In genomic region chr18:13165636-13166423, GRCh38 we compare ENCODE assay signal across 22 cellular contexts. TPM values are rescaled to one million over a fixed set of nuclear protein-coding genes. Genes with fewer than 3 reads are reported as not detected.
DNase-seq lines count a peak whose midpoint lies in the region; ATAC-seq, FAIRE-seq and TF ChIP-seq lines count a peak whose summit lies in the region.
"Had no signal": no experiment of that assay in that cellular context is flagged by ENCODE, and none has a peak within 500 bp of the region (broad histone marks: within the 10 kb centered on the region; RNA-seq: fewer than 3 reads in every experiment).

No MANE protein-coding gene starts in this region.

- H3K18ac ChIP-seq in H9 (ENCODE audit: insufficient read length, low read depth, low read length) (no peak overlapping the region), H1 (ENCODE audit: extremely low read depth, low read length) (peak overlapping the region; percentile 60)

- H3K9me3 Mint-ChIP-seq in H9: peaks cover 0 to 4% of the 10 kb centered on the region in 2 experiments; a peak in 3 of 5 replicates

- H2BK15ac ChIP-seq in H9 (ENCODE audit: low read depth, low read length) (no peak overlapping the region), H1 (ENCODE audit: low read length) (no peak overlapping the region; the same call in 1 of the 2 replicates)

- H2BK20ac ChIP-seq in H9 (ENCODE audit: low read depth, low read length, poor library complexity, severe bottlenecking) (no peak overlapping the region), H1 (ENCODE audit: low read length) (no peak overlapping the region)

- no peak for TF ChIP-seq POLR2A in H1 (IDR thresholded peaks at IDR 0.05; ENCODE audit: control extremely low read depth in 1 of 2, low read depth in 2 of 2, low read length in 2 of 2)

- H3K4me2 ChIP-seq in H9 (ENCODE audit: insufficient read depth, insufficient read length, low read length): no peak overlapping the region
- H3K4me2 ChIP-seq in H1 (ENCODE audit: insufficient read depth in 1 of 2, low read depth in 2 of 2, low read length in 2 of 2): peak overlapping the region in 1 of 2 experiments; percentile 9; a peak in 1 of 4 replicates
- H3K4me2 ChIP-seq: PC-9, SK-N-SH had no signal

- CTCF ChIA-PET in H1 (lab: Charles Lee; ENCODE audit: partially characterized antibody): interaction anchor here (0.7 to 1.7 kb wide), 5 partner anchors 8 to 347 kb away, joined by 3 to 4 read pairs (median 3); no protein-coding TSS in a partner anchor

- intact Hi-C loops in right cardiac atrium (cut with DNase I): loop anchor here in 1 of 4 donors (10.0 kb wide), 1 partner anchor 161 kb away; no protein-coding TSS in a partner anchor

- TF ChIP-seq EP300 in H1 (IDR thresholded peaks at IDR 0.05; ENCODE audit: borderline replicate concordance in 1 of 2, low read depth in 2 of 2, low read length in 2 of 2): no peak

- H3K27me3 ChIP-seq in H9 (ENCODE audit: insufficient read depth, low read length): no peaks in the 10 kb centered on the region
- no peaks in the 10 kb centered on the region for H3K27me3 ChIP-seq in H1 (replicated peaks in 1 of 4; ENCODE audit: control insufficient read depth in 3 of 4, extremely low read depth in 1 of 4, insufficient read depth in 3 of 4, low read length in 3 of 4)
- no peaks in the 10 kb centered on the region for H3K27me3 ChIP-seq in right cardiac atrium (ENCODE audit: control insufficient read depth, insufficient read depth)
- H3K27me3 ChIP-seq: pancreas had no signal

- H3K14ac ChIP-seq in H9 (ENCODE audit: insufficient read depth, low read length) (no peak overlapping the region), H1 (ENCODE audit: insufficient read length) (no peak overlapping the region)

- TF ChIP-seq CTCF in H9 (conservative IDR thresholded peaks at IDR 0.05) (no peak), H1 (IDR thresholded peaks at IDR 0.05; ENCODE audit: control extremely low read depth in 1 of 3, insufficient read depth in 1 of 3, low read depth in 1 of 3, low read length in 3 of 3) (no peak)

- H4K5ac ChIP-seq in H9 (ENCODE audit: insufficient read length, low read depth, low read length) (no peak overlapping the region), H1 (ENCODE audit: insufficient read length, low read depth, low read length) (no peak overlapping the region)

- H2BK120ac ChIP-seq in H9 (ENCODE audit: low read depth, low read length, poor library complexity, severe bottlenecking) (no peak overlapping the region), H1 (replicated peaks; ENCODE audit: low read depth, low read length) (no peak overlapping the region)

- no peak overlapping the region for H3T11ph ChIP-seq in H9 (ENCODE audit: low read length)

- no peak overlapping the region for H4K91ac ChIP-seq in H9 (ENCODE audit: insufficient read length, low read depth, low read length)
- H4K91ac ChIP-seq in H1 (replicated peaks; ENCODE audit: insufficient read length, low read length): no peak overlapping the region

- no peak for FAIRE-seq in H1 (lab: Jason Lieb, UNC)
- FAIRE-seq: astrocyte, colon, D721Med, endothelial cell of umbilical vein, pancreas had no signal

- H3K79me2 ChIP-seq in H9 (ENCODE audit: insufficient read depth, low read length) (no peaks in the 10 kb centered on the region), H1 (ENCODE audit: control insufficient read depth in 1 of 2, insufficient read depth in 2 of 2, low read length in 2 of 2) (no peaks in the 10 kb centered on the region)

- H3K9me3 ChIP-seq in H9 (ENCODE audit: control insufficient read depth, low read depth, low read length) (no peaks in the 10 kb centered on the region), H1 (ENCODE audit: insufficient read depth in 2 of 2, low read depth in 1 of 2, low read length in 1 of 2) (no peaks in the 10 kb centered on the region), right cardiac atrium (ENCODE audit: control insufficient read depth, low read length) (no peaks in the 10 kb centered on the region)
- H3K9me3 ChIP-seq: pancreas, SK-N-SH, thoracic aorta had no signal

- H4K8ac ChIP-seq in H9 (replicated peaks; ENCODE audit: insufficient read length, low read depth, low read length) (no peak overlapping the region), H1 (ENCODE audit: extremely low read depth, insufficient read depth, low read length) (peak overlapping the region; percentile 80; the same call in 1 of the 2 replicates)

- H3K23me2 ChIP-seq in H9 (ENCODE audit: insufficient read length, low read depth, low read length, poor library complexity, severe bottlenecking) (no peaks in the 10 kb centered on the region), H1 (ENCODE audit: low read depth, low read length) (no peaks in the 10 kb centered on the region)

- H3K27ac Mint-ChIP-seq in H9: peak overlapping the region in 2 of 3 experiments; percentile 64 to 90; a peak in 4 of 7 replicates
- H3K27ac Mint-ChIP-seq: activated naive CD4-positive, alpha-beta T cell treated with anti-CD3 and anti-CD28 coated beads for 36 hours had no signal

- no peak overlapping the region for H2AFZ ChIP-seq in H9 (ENCODE audit: low read length)
- H2AFZ ChIP-seq in H1 (ENCODE audit: low read length): peak overlapping the region; percentile 89
- H2AFZ ChIP-seq: PC-9 had no signal

- no peak overlapping the region for H3K4me3 Mint-ChIP-seq in H9
- H3K4me3 Mint-ChIP-seq: activated naive CD4-positive, alpha-beta T cell treated with anti-CD3 and anti-CD28 coated beads for 36 hours had no signal

- H3K27me3 Mint-ChIP-seq in H9 (ENCODE audit: low read depth): no peaks in the 10 kb centered on the region; the same call in 1 of the 2 replicates

- H3K4me3 ChIP-seq in H1 (ENCODE audit: extremely low read depth in 1 of 4, insufficient read depth in 2 of 4, low read depth in 3 of 4, low read length in 4 of 4) (no peak overlapping the region; a peak in 1 of 8 replicates), right cardiac atrium (ENCODE audit: low read length) (no peak overlapping the region)
- H3K4me3 ChIP-seq: pancreas, PC-9, thoracic aorta had no signal

- no peak overlapping the region for H2BK12ac ChIP-seq in H9 (ENCODE audit: insufficient read length, low read depth, low read length)
- H2BK12ac ChIP-seq in H1 (ENCODE audit: low read depth, low read length): no peak overlapping the region

- POLR2A ChIA-PET in H1 (lab: Charles Lee; ENCODE audit: partially characterized antibody): interaction anchor here (0.7 kb wide), 1 partner anchor 29 kb away, joined by 3 read pairs; no protein-coding TSS in a partner anchor

- H3K4me1 ChIP-seq in H9 (ENCODE audit: insufficient read depth, low read length) (no peaks in the 10 kb centered on the region), H1 (replicated peaks in 1 of 4; ENCODE audit: control insufficient read depth in 3 of 4, insufficient read depth in 4 of 4, low read length in 3 of 4) (peaks cover 0 to 4% (median 3%) of the 10 kb centered on the region in 4 experiments; a peak in 4 of 7 replicates), right cardiac atrium (ENCODE audit: control insufficient read depth, insufficient read depth, low read length) (no peaks in the 10 kb centered on the region)
- H3K4me1 ChIP-seq: foreskin keratinocyte, pancreas had no signal

- peak; percentile 48 for DNase-seq in COR-L47 (lab: John Stamatoyannopoulos, UW)
- peak; percentile 69 for DNase-seq in H9
- peak; percentile 13 for DNase-seq in NCI-H2196 treated with DMSO at 0.1 percent for 48 hours (lab: John Stamatoyannopoulos, UW; ENCODE audit: unreplicated experiment)
- DNase-seq in H1 (ENCODE audit: low read depth in 1 of 2, low spot score in 2 of 2): no peak
- DNase-seq in right cardiac atrium: no peak
- DNase-seq: activated CD4-positive, alpha-beta T cell treated with anti-CD3 and anti-CD28 coated beads, Interleukin-2, amount 50 U/mL, for 1 hour; activated naive CD4-positive, alpha-beta T cell treated with anti-CD3 and anti-CD28 coated beads for 36 hours; foreskin keratinocyte; NCI-H2081 treated with DMSO at 0.1 percent for 48 hours; pancreas; PC-9; SK-N-SH; stimulated activated CD4-positive, alpha-beta T cell treated with anti-CD3 and anti-CD28 coated beads, Interleukin-4, amount 100 ng/mL, for 1 hour had no signal

- H3K36me3 Mint-ChIP-seq in H9 (ENCODE audit: insufficient read depth in 1 of 3, low read depth in 3 of 3): peaks cover 0 to 8% (median 0%) of the 10 kb centered on the region in 3 experiments; a peak in 2 of 7 replicates

- peaks cover 14 to 17% of the 10 kb centered on the region in 2 experiments for H3K4me1 Mint-ChIP-seq in H9

- no peak overlapping the region for H3K23ac ChIP-seq in H9 (ENCODE audit: insufficient read length, low read depth, low read length)
- no peak overlapping the region for H3K23ac ChIP-seq in H1 (ENCODE audit: insufficient read length)

- H3K56ac ChIP-seq in H9 (ENCODE audit: insufficient read length, low read depth, low read length): no peak overlapping the region
- H3K56ac ChIP-seq in H1 (replicated peaks; ENCODE audit: insufficient read length, low read depth, low read length): no peak overlapping the region

- H2BK5ac ChIP-seq in H9 (ENCODE audit: insufficient read length, low read length) (no peak overlapping the region), H1 (ENCODE audit: low read depth, low read length) (no peak overlapping the region)

- no CpG with 5 or more reads among the region's 16 CpGs for WGBS in H9 (ENCODE audit: extremely low coverage, insufficient read length, low lambda C conversion rate)
- WGBS in H1 (ENCODE audit: extremely low coverage in 1 of 2, insufficient coverage in 1 of 2, insufficient read length in 1 of 2, insufficient replicate concordance in 2 of 2, low coverage in 1 of 2, low lambda C conversion rate in 2 of 2, missing lambda C conversion rate in 1 of 2), 2 experiments: 86% methylated on average over 16 of the region's 16 CpGs; no CpG with 5 or more reads in 1 of the 2 experiments
- 89% methylated on average over 16 of the region's 16 CpGs for WGBS in right cardiac atrium

- TF ChIP-seq RAD21 in H1 (IDR thresholded peaks at IDR 0.05 in 1 of 2, conservative IDR thresholded peaks at IDR 0.05 in 1 of 2; ENCODE audit: low read depth in 2 of 2, low read length in 2 of 2): no peak

- no peak overlapping the region for H3K27ac ChIP-seq in H9 (ENCODE audit: insufficient read length, low read depth, low read length)
- H3K27ac ChIP-seq in H1 (ENCODE audit: low read depth, low read length): no peak overlapping the region
- H3K27ac ChIP-seq in right cardiac atrium (ENCODE audit: low read length): no peak overlapping the region
- H3K27ac ChIP-seq: foreskin keratinocyte, HL-60, pancreas, PC-9, thoracic aorta had no signal

- ATAC-seq in right cardiac atrium (no peak), HG03280 (IDR thresholded peaks at IDR 0.05; ENCODE audit: unreplicated experiment) (no peak), HG02852 (IDR thresholded peaks at IDR 0.05; ENCODE audit: unreplicated experiment) (no peak), HG02623 (IDR thresholded peaks at IDR 0.05; ENCODE audit: unreplicated experiment) (no peak)
- ATAC-seq: foreskin keratinocyte, pancreas had no signal

- H3K9ac ChIP-seq in H9 (ENCODE audit: extremely low read depth, insufficient read length, low read length) (no peak overlapping the region), H1 (replicated peaks in 1 of 4; ENCODE audit: extremely low read depth in 1 of 4, low read depth in 3 of 4, low read length in 3 of 4) (no peak overlapping the region)
- H3K9ac ChIP-seq: SK-N-SH had no signal

- H4K20me1 ChIP-seq in H9 (ENCODE audit: control insufficient read depth, insufficient read depth, insufficient read length): no peaks in the 10 kb centered on the region
- H4K20me1 ChIP-seq in H1 (replicated peaks in 1 of 2; ENCODE audit: control insufficient read depth in 1 of 2, insufficient read depth in 2 of 2, low read length in 2 of 2): no peaks in the 10 kb centered on the region

- H3K79me1 ChIP-seq in H9 (ENCODE audit: insufficient read depth, low read depth, low read length, poor library complexity, severe bottlenecking) (no peaks in the 10 kb centered on the region), H1 (ENCODE audit: low read depth, low read length) (no peaks in the 10 kb centered on the region)

- H2AK5ac ChIP-seq in H9 (ENCODE audit: insufficient read length, low read length) (no peak overlapping the region), H1 (ENCODE audit: low read depth, low read length) (no peak overlapping the region)

- H3K36me3 ChIP-seq in H1 (ENCODE audit: control insufficient read depth in 2 of 4, insufficient read depth in 4 of 4, low read length in 3 of 4): no peaks in the 10 kb centered on the region
- H3K36me3 ChIP-seq: pancreas, thoracic aorta had no signal

- H3K4ac ChIP-seq in H9 (ENCODE audit: low read depth, low read length): no peak overlapping the region
- no peak overlapping the region for H3K4ac ChIP-seq in H1 (replicated peaks; ENCODE audit: insufficient read length, low read depth, low read length)

RNA-seq across cellular contexts. Expression of gene LDLRAD4, which starts 52.7 kb away (rescaled TPM):
- 1.8 and 3.9 TPM in 2 replicates for total RNA-seq in H9 (2021)
- 1.2 and 1.4 TPM in 2 replicates for total RNA-seq in H1 (2021; fragmentation: NEBNext Ultra II Directional; extraction: Animal tissue kit (Norgen Biotek cat#: 25700))
- polyA plus RNA-seq in H1 (2011; rRNA removed): 0.77 and 1.1 TPM in 2 replicates
- 0.88 TPM for polyA plus RNA-seq in H1 (2011; cell fraction: cytosol; rRNA removed)
- 1.6 TPM for polyA plus RNA-seq in H1 (2011; cell fraction: nucleus; rRNA removed)
- polyA plus RNA-seq in H1 (2012, experiment 1 of 2): 0.51 to 0.81 TPM (median 0.66 TPM) in 4 replicates
- polyA plus RNA-seq in H1 (2012, experiment 2 of 2): 0.22 TPM
- polyA plus RNA-seq in H1 (2013, experiment 1 of 2): 0.57 TPM
- polyA plus RNA-seq in H1 (2013, experiment 2 of 2): 0.46 TPM
- 0.68 and 1.8 TPM in 2 replicates for polyA minus RNA-seq in H1 (2011; rRNA and poly(A)+ RNA removed)
- polyA minus RNA-seq in H1 (2011; cell fraction: cytosol; rRNA and poly(A)+ RNA removed): 1.0 TPM
- polyA minus RNA-seq in H1 (2011; cell fraction: nucleus; rRNA and poly(A)+ RNA removed): 4.1 TPM
- 100 to 1,000 TPM in 1 of 4 donors, 10 to 100 TPM in 3; 46.6 to 159 (median 70.0) TPM for total RNA-seq in right cardiac atrium
- 25.7 TPM for polyA plus RNA-seq in right cardiac atrium
- total RNA-seq: foreskin keratinocyte had no signal
- polyA plus RNA-seq: foreskin keratinocyte had no signal

Comparison
In these comparisons a context has a peak if more than half of its experiments do, and no peak if none do; other contexts are left out.
1. DNase-seq: peak in COR-L47 (single experiment), H9 (single experiment) and NCI-H2196 treated with DMSO at 0.1 percent for 48 hours (single experiment); none in H1 (0 of 2) and right cardiac atrium (0 of 3).